17 cellular contexts compared by ENCODE assay signal in genomic region chr2:224163573-224164307, GRCh38.
DNase-seq lines count a peak whose midpoint lies in the region; TF ChIP-seq lines count a peak whose summit lies in the region.
"Had no signal": no experiment of that assay in that cellular context is flagged by ENCODE, and none has a peak within 500 bp of the region (broad histone marks: within the 10 kb centered on the region; RNA-seq: fewer than 3 reads in every experiment).

No MANE protein-coding gene starts in this region.

- no peak overlapping the region for H3K4me3 Mint-ChIP-seq in MCF 10A (ENCODE audit: unreplicated experiment)
- H3K4me3 Mint-ChIP-seq: brain had no signal

- H3K4me1 ChIP-seq in breast epithelium: no peaks in the 10 kb centered on the region
- H3K4me1 ChIP-seq: prostate gland had no signal

- TF ChIP-seq CTCF in MCF 10A (IDR thresholded peaks at IDR 0.05; ENCODE audit: unreplicated experiment) (no peak), breast epithelium (IDR thresholded peaks at IDR 0.05) (no peak), fibroblast of villous mesenchyme (IDR thresholded peaks at IDR 0.05; ENCODE audit: insufficient read depth, low read depth, low read length) (no peak), retinal pigment epithelial cell (conservative IDR thresholded peaks at IDR 0.05; ENCODE audit: low read depth, low read length) (no peak)

- CTCF ChIA-PET in MCF 10A (lab: Yijun Ruan, JAX): interaction anchor here (0.6 kb wide), 1 partner anchor 16 kb away, joined by 3 read pairs; no protein-coding TSS in a partner anchor

- H3K27ac Mint-ChIP-seq in MCF 10A (ENCODE audit: low read depth, unreplicated experiment): no peak overlapping the region
- H3K27ac Mint-ChIP-seq: brain had no signal

- H3K27ac ChIP-seq in breast epithelium: no peak overlapping the region
- H3K27ac ChIP-seq: prostate gland had no signal

- no peak for TF ChIP-seq POLR2A in breast epithelium (IDR thresholded peaks at IDR 0.05)

- BruUV-seq in MCF 10A (replicated peaks; lab: Mats Ljungman, UMichigan): no TSS peak

- peaks cover 29% of the 10 kb centered on the region for H3K4me1 Mint-ChIP-seq in MCF 10A (ENCODE audit: insufficient read depth, unreplicated experiment)
- H3K4me1 Mint-ChIP-seq: brain had no signal

- peaks cover 0 to 4% of the 10 kb centered on the region in 2 donors for H3K9me3 ChIP-seq in breast epithelium
- H3K9me3 ChIP-seq: prostate gland had no signal

- intact Hi-C loops in MCF 10A (cut with micrococcal nuclease) (no loop called here), breast epithelium (cut with DNase I; ENCODE audit: low total_unique reads) (no loop called here)

- POLR2A ChIA-PET in MCF 10A (lab: Yijun Ruan, JAX): interaction anchor here (0.6 to 1.0 kb wide), 2 partner anchors 57 to 78 kb away, joined by 3 to 9 read pairs; no protein-coding TSS in a partner anchor

- no peaks in the 10 kb centered on the region for H3K27me3 ChIP-seq in breast epithelium

- no peaks in the 10 kb centered on the region for H3K36me3 ChIP-seq in breast epithelium
- H3K36me3 ChIP-seq: prostate gland had no signal

- H3K9me3 Mint-ChIP-seq in MCF 10A (ENCODE audit: unreplicated experiment): no peaks in the 10 kb centered on the region

- H3K36me3 Mint-ChIP-seq in MCF 10A (ENCODE audit: insufficient read depth, unreplicated experiment): no peaks in the 10 kb centered on the region
- H3K36me3 Mint-ChIP-seq: brain had no signal

- H3K27me3 Mint-ChIP-seq in MCF 10A (ENCODE audit: insufficient read depth, unreplicated experiment): no peaks in the 10 kb centered on the region

- H3K4me3 ChIP-seq in breast epithelium (no peak overlapping the region), fibroblast of villous mesenchyme (ENCODE audit: low read depth, low read length) (no peak overlapping the region), retinal pigment epithelial cell (ENCODE audit: low read length) (no peak overlapping the region)
- H3K4me3 ChIP-seq: prostate gland had no signal

- DNase-seq in MCF 10A (ENCODE audit: unreplicated experiment) (peak; percentile 43), breast epithelium (ENCODE audit: low spot score in 2 of 2) (no peak), astrocyte of the hippocampus (ENCODE audit: low read depth, low spot score) (peak; percentile 64), fibroblast of villous mesenchyme (ENCODE audit: low read depth) (peak; percentile 22), retinal pigment epithelial cell (ENCODE audit: low read depth) (peak; percentile 29), NCI-H2171 (lab: John Stamatoyannopoulos, UW) (no peak), NCI-H1105 (lab: John Stamatoyannopoulos, UW) (no peak), NAMALWA (ENCODE audit: low spot score) (no peak)
- DNase-seq: 8988T; activated CD4-positive, alpha-beta T cell treated with anti-CD3 and anti-CD28 coated beads for 48 hours; H7; Karpas-422; NCI-H1436; stimulated activated CD4-positive, alpha-beta T cell treated with anti-CD3 and anti-CD28 coated beads, Interleukin-15, amount 100 ng/mL, for 24 hours; stimulated activated naive CD8-positive, alpha-beta T cell treated with anti-CD3 and anti-CD28 coated beads, Interleukin-15, Interleukin-2, amounts not matched to agents 100 U/mL and 50 U/mL, for 24 hours had no signal

Comparison
In these comparisons a context has a peak if more than half of its experiments do, and no peak if none do; other contexts are left out.
1. DNase-seq: peak in MCF 10A (single experiment), astrocyte of the hippocampus (single experiment), fibroblast of villous mesenchyme (single experiment) and retinal pigment epithelial cell (single experiment); none in breast epithelium (0 of 2), NCI-H2171 (single experiment), NCI-H1105 (single experiment) and NAMALWA (single experiment).